15 cellular contexts compared by ENCODE assay signal in genomic region chr2:19850056-19850455, GRCh38. TPM values are rescaled to one million over a fixed set of nuclear protein-coding genes. Genes with fewer than 3 reads are reported as not detected.
DNase-seq lines count a peak whose midpoint lies in the region; ATAC-seq and TF ChIP-seq lines count a peak whose summit lies in the region.
"Had no signal": no experiment of that assay in that cellular context is flagged by ENCODE, and none has a peak within 500 bp of the region (broad histone marks: within the 10 kb centered on the region; RNA-seq: fewer than 3 reads in every experiment).

No MANE protein-coding gene starts in this region.

- DNase-seq in MCF 10A (ENCODE audit: unreplicated experiment) (peak; percentile 9), mammary epithelial cell (no peak), islet precursor cell (peak; percentile 46), osteocyte (ENCODE audit: extremely low spot score, unreplicated experiment) (peak; percentile 21), upper lobe of right lung (no peak)
- peak; percentile 5 for DNase-seq in activated CD8-positive, alpha-beta memory T cell treated with anti-CD3 and anti-CD28 coated beads, Interleukin-2, amount 10 ng/mL, durations not matched to agents 7 days and 5 days
- no peak for DNase-seq in activated CD4-positive, alpha-beta T cell treated with anti-CD3 and anti-CD28 coated beads, Interleukin-2, amount 50 U/mL, for 1 hour
- DNase-seq: 8988T, AML-193, DMS 273 treated with DMSO at 0.1 percent for 48 hours, H7 had no signal

- intact Hi-C loops in MCF 10A (cut with micrococcal nuclease), result no loop called here
- intact Hi-C loops in mammary epithelial cell (cut with micrococcal nuclease), result no loop called here
- intact Hi-C loops in upper lobe of right lung (cut with DNase I), result no loop called here

- no peaks in the 10 kb centered on the region for H3K27me3 ChIP-seq in mammary epithelial cell (ENCODE audit: insufficient read depth, low read length)
- no peaks in the 10 kb centered on the region for H3K27me3 ChIP-seq in upper lobe of right lung
- H3K27me3 ChIP-seq: BLaER1 had no signal

- 86% methylated on average over 7 of the region's 8 CpGs for WGBS in mammary epithelial cell (ENCODE audit: low coverage, missing lambda C conversion rate)

- in situ Hi-C loops in mammary epithelial cell (cut with MboI; ENCODE audit: low sequenced_read_pairs in 2 of 2), result loop anchor here (25.0 kb wide), 3 partner anchors 988 to 1413 kb away; no protein-coding TSS in a partner anchor

- no peaks in the 10 kb centered on the region for H3K27me3 Mint-ChIP-seq in MCF 10A (ENCODE audit: insufficient read depth, unreplicated experiment)
- no peaks in the 10 kb centered on the region for H3K27me3 Mint-ChIP-seq in activated CD8-positive, alpha-beta memory T cell treated with anti-CD3 and anti-CD28 coated beads, Interleukin-2, amount 10 ng/mL, durations not matched to agents 7 days and 5 days
- H3K27me3 Mint-ChIP-seq in osteocyte (ENCODE audit: unreplicated experiment), result no peaks in the 10 kb centered on the region

- H3K4me2 ChIP-seq in mammary epithelial cell (ENCODE audit: insufficient read depth, low read depth, low read length), result no peak overlapping the region
- H3K4me2 ChIP-seq: BLaER1, GM23338 had no signal

- H3K4me1 ChIP-seq in mammary epithelial cell (ENCODE audit: insufficient read depth, low read length), result peaks cover 7% of the 10 kb centered on the region
- H3K4me1 ChIP-seq in upper lobe of right lung, result no peaks in the 10 kb centered on the region
- H3K4me1 ChIP-seq: BLaER1 had no signal

- H3K36me3 ChIP-seq in mammary epithelial cell (ENCODE audit: insufficient read depth, low read length) (no peaks in the 10 kb centered on the region), upper lobe of right lung (no peaks in the 10 kb centered on the region)
- H3K36me3 ChIP-seq: BLaER1 had no signal

- H3K36me3 Mint-ChIP-seq in MCF 10A (ENCODE audit: insufficient read depth, unreplicated experiment), result no peaks in the 10 kb centered on the region
- H3K36me3 Mint-ChIP-seq in activated CD8-positive, alpha-beta memory T cell treated with anti-CD3 and anti-CD28 coated beads, Interleukin-2, amount 10 ng/mL, durations not matched to agents 7 days and 5 days, result no peaks in the 10 kb centered on the region
- H3K36me3 Mint-ChIP-seq in osteocyte (ENCODE audit: unreplicated experiment), result no peaks in the 10 kb centered on the region

- H3K4me1 Mint-ChIP-seq in MCF 10A (ENCODE audit: insufficient read depth, unreplicated experiment) (no peaks in the 10 kb centered on the region), osteocyte (ENCODE audit: unreplicated experiment) (no peaks in the 10 kb centered on the region)
- H3K4me1 Mint-ChIP-seq in activated CD8-positive, alpha-beta memory T cell treated with anti-CD3 and anti-CD28 coated beads, Interleukin-2, amount 10 ng/mL, durations not matched to agents 7 days and 5 days, result no peaks in the 10 kb centered on the region
- H3K4me1 Mint-ChIP-seq: GM23338 had no signal

- POLR2A ChIA-PET in MCF 10A (lab: Yijun Ruan, JAX), result interaction anchor here (0.6 to 1.0 kb wide), 2 partner anchors 12 to 50 kb away, joined by 3 to 4 read pairs; no protein-coding TSS in a partner anchor

- dilution Hi-C loops in mammary epithelial cell (cut with HindIII; ENCODE audit: low sequenced_read_pairs), result loop anchor here (25.0 kb wide), 1 partner anchor 1338 kb away; no protein-coding TSS in a partner anchor

- no peaks in the 10 kb centered on the region for H4K20me1 ChIP-seq in mammary epithelial cell (ENCODE audit: insufficient read depth, low read length)
- H4K20me1 ChIP-seq: BLaER1 had no signal

- TF ChIP-seq CTCF in MCF 10A (IDR thresholded peaks at IDR 0.05; ENCODE audit: unreplicated experiment) (no peak), mammary epithelial cell (conservative IDR thresholded peaks at IDR 0.05 in 1 of 2, IDR thresholded peaks at IDR 0.05 in 1 of 2; ENCODE audit: extremely low read depth in 1 of 2, insufficient read depth in 1 of 2, low read depth in 1 of 2, low read length in 2 of 2) (no peak), osteocyte (IDR thresholded peaks at IDR 0.05) (no peak), upper lobe of right lung (IDR thresholded peaks at IDR 0.05) (no peak)

- ATAC-seq in activated CD8-positive, alpha-beta memory T cell treated with anti-CD3 and anti-CD28 coated beads, Interleukin-2, amount 10 ng/mL, durations not matched to agents 7 days and 5 days, result no peak
- ATAC-seq in GM18873 (IDR thresholded peaks at IDR 0.05; ENCODE audit: low FRiP score, unreplicated experiment) (no peak), upper lobe of right lung (no peak)
- ATAC-seq: GM12878, GM23338 had no signal

- H3K4me3 ChIP-seq in mammary epithelial cell (replicated peaks in 1 of 3; ENCODE audit: insufficient read depth in 1 of 3, low read depth in 2 of 3, low read length in 3 of 3), result no peak overlapping the region
- H3K4me3 ChIP-seq in upper lobe of right lung, result no peak overlapping the region
- H3K4me3 ChIP-seq: BLaER1, GM12878, GM23338 had no signal

- no TSS peak for BruUV-seq in MCF 10A (replicated peaks; lab: Mats Ljungman, UMichigan)
- no TSS peak for BruUV-seq in mammary epithelial cell (replicated peaks; lab: Mats Ljungman, UMichigan)

- H2AFZ ChIP-seq in mammary epithelial cell (ENCODE audit: low read depth, low read length), result no peak overlapping the region
- H2AFZ ChIP-seq: GM23338 had no signal

- H3K9me3 ChIP-seq in mammary epithelial cell (replicated peaks; ENCODE audit: insufficient read depth, low read length) (no peaks in the 10 kb centered on the region), upper lobe of right lung (no peaks in the 10 kb centered on the region)
- H3K9me3 ChIP-seq: BLaER1 had no signal

- H3K27ac ChIP-seq in mammary epithelial cell (ENCODE audit: insufficient read depth, low read depth, low read length) (no peak overlapping the region), upper lobe of right lung (no peak overlapping the region)
- H3K27ac ChIP-seq: BLaER1 had no signal

- CTCF ChIA-PET in MCF 10A (lab: Yijun Ruan, JAX) (interaction anchor here (1.3 to 1.4 kb wide), 2 partner anchors 11 to 42 kb away, joined by 4 read pairs; no protein-coding TSS in a partner anchor), mammary epithelial cell (lab: Charles Lee; ENCODE audit: low non-redundant PET) (no interaction called here)
- CTCF ChIA-PET in activated CD8-positive, alpha-beta memory T cell treated with anti-CD3 and anti-CD28 coated beads, Interleukin-2, amount 10 ng/mL, durations not matched to agents 7 days and 5 days (lab: Charles Lee), result no interaction called here

- H3K9ac ChIP-seq in mammary epithelial cell (ENCODE audit: insufficient read depth, low read length), result no peak overlapping the region
- H3K9ac ChIP-seq: BLaER1 had no signal

- H3K27ac Mint-ChIP-seq in MCF 10A (ENCODE audit: low read depth, unreplicated experiment), result no peak overlapping the region
- H3K27ac Mint-ChIP-seq in activated CD8-positive, alpha-beta memory T cell treated with anti-CD3 and anti-CD28 coated beads, Interleukin-2, amount 10 ng/mL, durations not matched to agents 7 days and 5 days, result no peak overlapping the region
- no peak overlapping the region for H3K27ac Mint-ChIP-seq in osteocyte (ENCODE audit: unreplicated experiment)
- H3K27ac Mint-ChIP-seq: GM23338 had no signal

- H3K9me3 Mint-ChIP-seq in MCF 10A (ENCODE audit: unreplicated experiment) (no peaks in the 10 kb centered on the region), osteocyte (ENCODE audit: unreplicated experiment) (no peaks in the 10 kb centered on the region)
- H3K9me3 Mint-ChIP-seq in activated CD8-positive, alpha-beta memory T cell treated with anti-CD3 and anti-CD28 coated beads, Interleukin-2, amount 10 ng/mL, durations not matched to agents 7 days and 5 days (ENCODE audit: low read depth), result no peaks in the 10 kb centered on the region

- no peaks in the 10 kb centered on the region for H3K79me2 ChIP-seq in mammary epithelial cell (ENCODE audit: insufficient read depth, low read length)

- no peak overlapping the region for H3K4me3 Mint-ChIP-seq in MCF 10A (ENCODE audit: unreplicated experiment)
- no peak overlapping the region for H3K4me3 Mint-ChIP-seq in activated CD8-positive, alpha-beta memory T cell treated with anti-CD3 and anti-CD28 coated beads, Interleukin-2, amount 10 ng/mL, durations not matched to agents 7 days and 5 days
- no peak overlapping the region for H3K4me3 Mint-ChIP-seq in osteocyte (ENCODE audit: unreplicated experiment)
- H3K4me3 Mint-ChIP-seq: GM23338 had no signal

RNA-seq across cellular contexts. Expression of gene TTC32, which starts 51.7 kb away (rescaled TPM):
- total RNA-seq in MCF 10A (2022) (14.1 and 18.2 TPM in 2 replicates), mammary epithelial cell (10 to 100 TPM in 1 of 2 donors, 1 to 10 TPM in 1; 8.0 to 12.5 TPM), osteocyte (13.1 and 16.1 TPM in 2 replicates), upper lobe of right lung (12.4 TPM)
- 4.8 TPM for polyA plus RNA-seq in mammary epithelial cell
- polyA minus RNA-seq in mammary epithelial cell, result not detected
- 10 to 100 TPM; 24.5 to 37.2 TPM for total RNA-seq in activated CD8-positive, alpha-beta memory T cell treated with anti-CD3 and anti-CD28 coated beads, Interleukin-2, amount 10 ng/mL, durations not matched to agents 7 days and 5 days

Comparison
In these comparisons a context has a peak if more than half of its experiments do, and no peak if none do; other contexts are left out.
1. DNase-seq: peak in MCF 10A (single experiment), activated CD8-positive, alpha-beta memory T cell treated with anti-CD3 and anti-CD28 coated beads, Interleukin-2, amount 10 ng/mL, durations not matched to agents 7 days and 5 days (single experiment), islet precursor cell (single experiment) and osteocyte (single experiment); none in mammary epithelial cell (single experiment), activated CD4-positive, alpha-beta T cell treated with anti-CD3 and anti-CD28 coated beads, Interleukin-2, amount 50 U/mL, for 1 hour (single experiment) and upper lobe of right lung (single experiment).